In genomic region chr6:44918893-44919292, GRCh38 we compare ENCODE assay signal across 22 cellular contexts.
"Had no signal": no experiment of that assay in that cellular context is flagged by ENCODE, and none has a peak within 500 bp of the region (broad histone marks: within the 10 kb centered on the region; RNA-seq: fewer than 3 reads in every experiment).

No MANE protein-coding gene starts in this region.

- H3K36me3 ChIP-seq: colonic mucosa, heart right ventricle, ovary, thoracic aorta had no signal

- H3K27ac ChIP-seq: body of pancreas, colonic mucosa, dorsolateral prefrontal cortex, foreskin keratinocyte, heart right ventricle, ovary, thoracic aorta had no signal

- H3K4me1 ChIP-seq: colonic mucosa had no signal

- H3K27me3 ChIP-seq: body of pancreas, colonic mucosa, dorsolateral prefrontal cortex, foreskin keratinocyte, heart right ventricle, ovary had no signal

- H3K4me3 ChIP-seq: body of pancreas, colonic mucosa, dorsolateral prefrontal cortex, heart right ventricle, ovary, thoracic aorta had no signal

- H3K9me3 ChIP-seq: body of pancreas, colonic mucosa, heart right ventricle, ovary, thoracic aorta had no signal

- ATAC-seq: activated CD4-positive, alpha-beta T cell treated with anti-CD3 and anti-CD28 coated beads for 36 hours; body of pancreas; effector memory CD8-positive, alpha-beta T cell; foreskin keratinocyte; heart right ventricle; naive thymus-derived CD4-positive, alpha-beta T cell; sciatic nerve; stimulated activated effector memory CD8-positive, alpha-beta T cell treated with anti-CD3 and anti-CD28 coated beads, Interleukin-12 subunit alpha, Interleukin-12 subunit beta, amount 100 ng/mL, for 72 hours had no signal

- FAIRE-seq: small intestine, urothelium cell line had no signal

- DNase-seq: activated CD4-positive, alpha-beta T cell treated with anti-CD3 and anti-CD28 coated beads for 36 hours; activated CD4-positive, CD25-positive, alpha-beta regulatory T cell; activated effector memory CD4-positive, alpha-beta T cell treated with Interleukin-2 at 50 U/mL for 16 hours; activated naive CD4-positive, alpha-beta T cell treated with Interleukin-2 at 50 U/mL for 16 hours; anterior cingulate cortex; body of pancreas; colonic mucosa; dorsolateral prefrontal cortex; effector memory CD8-positive, alpha-beta T cell; erythroblast; foreskin keratinocyte; heart right ventricle; midbrain; naive thymus-derived CD4-positive, alpha-beta T cell; ovary; small intestine; stimulated activated CD4-positive, alpha-beta T cell treated with anti-CD3 and anti-CD28 coated beads, Interleukin-4, amount 100 ng/mL, for 24 hours; trophoblast cell had no signal
